15 cellular contexts compared by ENCODE assay signal in the genomic region with DNA sequence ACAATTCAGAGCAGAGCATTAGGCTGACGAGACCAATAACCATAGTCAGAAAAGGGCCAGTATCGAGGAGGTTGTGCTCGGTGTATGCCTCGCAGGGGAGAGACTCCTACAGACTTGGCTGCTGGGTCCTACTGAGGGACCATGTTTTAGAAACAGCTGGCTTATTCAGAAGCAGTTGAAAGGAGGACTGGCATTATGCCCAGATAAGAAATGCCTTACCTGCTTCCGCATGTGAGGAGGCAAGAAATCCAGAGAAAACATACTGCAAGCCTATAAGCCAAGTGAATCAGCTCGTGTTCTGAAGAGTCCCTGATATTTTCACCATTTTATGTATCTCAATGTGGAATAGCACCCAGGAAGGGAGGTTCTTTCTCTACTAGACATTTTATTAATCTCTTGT.
"Had no signal": no experiment of that assay in that cellular context is flagged by ENCODE, and none has a peak within 500 bp of the region (broad histone marks: within the 10 kb centered on the region; RNA-seq: fewer than 3 reads in every experiment).

No MANE protein-coding gene starts in this region.

- H3K27me3 ChIP-seq: ascending aorta, cardiac muscle cell, esophagus squamous epithelium, transverse colon had no signal

- H3K4me3 ChIP-seq: ascending aorta, cardiac muscle cell, esophagus squamous epithelium, smooth muscle cell, transverse colon had no signal

- DNase-seq: activated CD4-positive, alpha-beta T cell treated with anti-CD3 and anti-CD28 coated beads for 36 hours; activated CD8-positive, alpha-beta memory T cell treated with anti-CD3 and anti-CD28 coated beads, Interleukin-2, amount 50 U/mL, for 48 hours; activated CD8-positive, alpha-beta T cell treated with anti-CD3 and anti-CD28 coated beads, Interleukin-2, amount 10 ng/mL, durations not matched to agents 7 days and 5 days; activated naive CD4-positive, alpha-beta T cell; esophagus squamous epithelium; foreskin fibroblast; immature natural killer cell; naive thymus-derived CD8-positive, alpha-beta T cell; right cardiac atrium; transverse colon; WERI-Rb-1 had no signal

- H3K9me3 ChIP-seq: ascending aorta, esophagus squamous epithelium, transverse colon had no signal

- H3K4me1 ChIP-seq: ascending aorta, esophagus squamous epithelium, transverse colon had no signal

- ATAC-seq: activated CD4-positive, alpha-beta T cell treated with anti-CD3 and anti-CD28 coated beads for 36 hours; activated CD8-positive, alpha-beta T cell treated with anti-CD3 and anti-CD28 coated beads, Interleukin-2, amount 10 ng/mL, durations not matched to agents 7 days and 5 days; naive thymus-derived CD8-positive, alpha-beta T cell; right cardiac atrium; stimulated activated effector memory CD8-positive, alpha-beta T cell treated with anti-CD3 and anti-CD28 coated beads, Interleukin-12 subunit alpha, Interleukin-12 subunit beta, amount 100 ng/mL, for 72 hours had no signal

- H3K36me3 ChIP-seq: ascending aorta, cardiac muscle cell, esophagus squamous epithelium, transverse colon, WERI-Rb-1 had no signal

- H3K27ac ChIP-seq: ascending aorta, cardiac muscle cell, esophagus squamous epithelium, transverse colon, WERI-Rb-1 had no signal
